16 cellular contexts compared by ENCODE assay signal in the genomic region with DNA sequence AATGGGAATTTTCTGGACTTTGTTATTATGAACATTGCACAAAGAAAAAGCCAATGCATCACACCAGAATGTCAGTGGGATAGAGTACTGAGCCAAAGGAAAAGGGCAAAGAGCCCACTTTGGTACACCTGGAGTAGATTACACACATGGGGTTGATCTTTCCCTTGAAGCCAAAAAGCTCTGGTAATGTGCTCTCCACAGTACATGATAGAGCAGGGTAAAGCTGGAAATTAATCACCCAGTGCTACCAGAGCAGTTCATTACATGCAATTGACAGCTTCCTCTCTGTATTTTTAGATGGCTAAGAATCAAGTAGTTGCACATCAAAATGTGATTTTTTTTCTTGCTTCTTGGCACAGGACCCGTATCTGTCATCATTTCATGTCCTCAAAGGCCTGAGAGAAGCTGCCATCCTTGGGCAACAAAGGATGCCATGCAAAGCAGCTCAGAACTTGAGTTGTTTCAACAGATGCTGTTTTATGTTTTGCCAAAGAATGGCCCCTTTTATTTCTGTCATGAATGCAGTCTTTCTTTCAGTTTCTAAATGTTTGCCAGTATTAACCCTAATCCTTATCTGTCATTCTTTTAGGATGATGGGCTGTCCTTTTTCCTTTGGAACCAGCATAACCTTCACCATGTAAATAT.
A peak's percentile ranks its signal among the peaks of the same experiment; 100 is the strongest.
DNase-seq lines count a peak whose midpoint lies in the region; ATAC-seq, FAIRE-seq and TF ChIP-seq lines count a peak whose summit lies in the region.
"Had no signal": no experiment of that assay in that cellular context is flagged by ENCODE, and none has a peak within 500 bp of the region (broad histone marks: within the 10 kb centered on the region; RNA-seq: fewer than 3 reads in every experiment).

No MANE protein-coding gene starts in this region.

- POLR2A ChIA-PET in GM12878 (lab: Charles Lee): no interaction called here

- H3K36me3 Mint-ChIP-seq in neural crest cell (ENCODE audit: low read depth): peaks cover 5% of the 10 kb centered on the region
- H3K36me3 Mint-ChIP-seq: CD8-positive, alpha-beta memory T cell had no signal

- no peak for TF ChIP-seq RAD21 in GM12878 (IDR thresholded peaks at IDR 0.05; ENCODE audit: insufficient read depth, low read depth, low read length)

- H3K4me1 Mint-ChIP-seq in neural crest cell: peaks cover 67% of the 10 kb centered on the region
- H3K4me1 Mint-ChIP-seq in stimulated activated naive CD8-positive, alpha-beta T cell treated with anti-CD3 and anti-CD28 coated beads, Interleukin-15, amount 100 ng/mL, for 72 hours: no peaks in the 10 kb centered on the region
- H3K4me1 Mint-ChIP-seq: CD8-positive, alpha-beta memory T cell had no signal

- intact Hi-C loops in GM12878 (cut with micrococcal nuclease; ENCODE audit: unreplicated experiment): no loop called here

- H3K36me3 ChIP-seq in GM12878 (ENCODE audit: control insufficient read depth in 2 of 2, insufficient read depth in 2 of 2, low read length in 1 of 2): no peaks in the 10 kb centered on the region

- peak overlapping the region; percentile 68 for H3K27ac Mint-ChIP-seq in neural crest cell (ENCODE audit: unreplicated experiment)
- H3K27ac Mint-ChIP-seq in stimulated activated naive CD8-positive, alpha-beta T cell treated with anti-CD3 and anti-CD28 coated beads, Interleukin-15, amount 100 ng/mL, for 72 hours: no peak overlapping the region
- H3K27ac Mint-ChIP-seq: activated T-helper 1 cell treated with anti-CD3 and anti-CD28 coated beads, Interleukin-12 subunit alpha, Interleukin-12 subunit beta, Interleukin-2, Interleukin-4 antibody, amounts not matched to agents 30 ng/mL and 10 ng/mL and 1 ng/mL, durations not matched to agents 14 hours and 24 hours and 36 hours; CD8-positive, alpha-beta memory T cell; HFFc6 had no signal

- TF ChIP-seq EP300 in GM12878 (IDR thresholded peaks at IDR 0.05; ENCODE audit: borderline replicate concordance in 1 of 2, control insufficient read depth in 1 of 2, low read depth in 2 of 2, low read length in 2 of 2): no peak

- H4K20me1 ChIP-seq in GM12878 (ENCODE audit: control insufficient read depth, insufficient read depth): no peaks in the 10 kb centered on the region

- peaks cover 4% of the 10 kb centered on the region for H3K9me3 Mint-ChIP-seq in neural crest cell
- H3K9me3 Mint-ChIP-seq in stimulated activated naive CD8-positive, alpha-beta T cell treated with anti-CD3 and anti-CD28 coated beads, Interleukin-15, amount 100 ng/mL, for 72 hours: peaks cover 4 to 8% of the 10 kb centered on the region in 2 donors
- H3K9me3 Mint-ChIP-seq: activated T-helper 1 cell treated with anti-CD3 and anti-CD28 coated beads, Interleukin-12 subunit alpha, Interleukin-12 subunit beta, Interleukin-2, Interleukin-4 antibody, amounts not matched to agents 30 ng/mL and 10 ng/mL and 1 ng/mL, durations not matched to agents 14 hours and 24 hours and 36 hours had no signal

- H3K27ac ChIP-seq in GM12878 (ENCODE audit: control insufficient read depth, insufficient read depth): no peak overlapping the region

- no peak for FAIRE-seq in GM12878 (lab: Jason Lieb, UNC)
- FAIRE-seq: endothelial cell of umbilical vein, GM12891, TTC549 had no signal

- no peaks in the 10 kb centered on the region for H3K4me1 ChIP-seq in GM12878 (ENCODE audit: control insufficient read depth, insufficient read depth, low read length)

- in situ Hi-C loops in GM12878 (cut with MboI) (no loop called here), GM13977 (cut with MboI; ENCODE audit: low pct_unique_long_range_greater_than_20kb, low sequenced_read_pairs, unreplicated experiment) (no loop called here)

- no peak overlapping the region for H3K4me3 ChIP-seq in GM12878
- H3K4me3 ChIP-seq: skin epidermis had no signal

- ATAC-seq in GM18505 (IDR thresholded peaks at IDR 0.05; ENCODE audit: unreplicated experiment) (peak; percentile 60), HG03139 (IDR thresholded peaks at IDR 0.05; ENCODE audit: unreplicated experiment) (peak; percentile 38), GM12878 (peak; percentile 77)
- ATAC-seq in stimulated activated naive CD8-positive, alpha-beta T cell treated with anti-CD3 and anti-CD28 coated beads, Interleukin-15, amount 100 ng/mL, for 72 hours: no peak
- ATAC-seq: left lobe of liver had no signal

- no peaks in the 10 kb centered on the region for H3K27me3 ChIP-seq in GM12878 (replicated peaks in 1 of 2; ENCODE audit: control insufficient read depth in 2 of 2, insufficient read depth in 2 of 2, low read length in 1 of 2)

- BruUV-seq in GM12878 (replicated peaks; lab: Mats Ljungman, UMichigan): no TSS peak

- CTCF ChIA-PET in GM12878 (lab: Yijun Ruan, JAX): interaction anchor here (0.7 to 1.3 kb wide), 3 partner anchors 10 to 45 kb away, joined by 3 to 5 read pairs (median 3); no protein-coding TSS in a partner anchor

- no peak overlapping the region for H3K4me3 Mint-ChIP-seq in neural crest cell
- H3K4me3 Mint-ChIP-seq in stimulated activated naive CD8-positive, alpha-beta T cell treated with anti-CD3 and anti-CD28 coated beads, Interleukin-15, amount 100 ng/mL, for 72 hours: no peak overlapping the region
- H3K4me3 Mint-ChIP-seq: activated T-helper 1 cell treated with anti-CD3 and anti-CD28 coated beads, Interleukin-12 subunit alpha, Interleukin-12 subunit beta, Interleukin-2, Interleukin-4 antibody, amounts not matched to agents 30 ng/mL and 10 ng/mL and 1 ng/mL, durations not matched to agents 14 hours and 24 hours and 36 hours; CD8-positive, alpha-beta memory T cell; HFFc6 had no signal

- DNase-seq in GM12878 (ENCODE audit: low read depth, low spot score) (peak; percentile 17), neural crest cell (ENCODE audit: low read depth, low spot score) (no peak), NCI-H82 treated with DMSO at 0.1 percent for 48 hours (lab: John Stamatoyannopoulos, UW; ENCODE audit: unreplicated experiment) (no peak), NCI-H2107 treated with DMSO at 0.1 percent for 48 hours (lab: John Stamatoyannopoulos, UW; ENCODE audit: unreplicated experiment) (no peak), GM13977 (ENCODE audit: low spot score) (no peak)
- DNase-seq in stimulated activated naive CD8-positive, alpha-beta T cell treated with anti-CD3 and anti-CD28 coated beads, Interleukin-15, amount 100 ng/mL, for 72 hours: no peak
- DNase-seq: CD8-positive, alpha-beta memory T cell; HFFc6 had no signal

- no peak for TF ChIP-seq POLR2A in GM18505 (IDR thresholded peaks at IDR 0.05; ENCODE audit: borderline replicate concordance, extremely low read depth, insufficient read depth, insufficient read length)
- no peak for TF ChIP-seq POLR2A in GM12878 (IDR thresholded peaks at IDR 0.05; ENCODE audit: low read depth, low read length)

- WGBS in GM12878 (ENCODE audit: insufficient coverage, insufficient replicate concordance, low lambda C conversion rate, missing lambda C conversion rate): 0% methylated on average over 1 of the region's 1 CpG

- no peaks in the 10 kb centered on the region for H3K27me3 Mint-ChIP-seq in neural crest cell (ENCODE audit: low read depth)
- no peaks in the 10 kb centered on the region for H3K27me3 Mint-ChIP-seq in stimulated activated naive CD8-positive, alpha-beta T cell treated with anti-CD3 and anti-CD28 coated beads, Interleukin-15, amount 100 ng/mL, for 72 hours
- H3K27me3 Mint-ChIP-seq: CD8-positive, alpha-beta memory T cell had no signal

- H3K4me2 ChIP-seq in GM12878 (ENCODE audit: control insufficient read depth, insufficient read depth): no peak overlapping the region

- H3K9ac ChIP-seq in GM12878 (ENCODE audit: control insufficient read depth, insufficient read depth, low read length): no peak overlapping the region

- SMC1A ChIA-PET in GM12878 (lab: Charles Lee; ENCODE audit: uncharacterized antibody, unreplicated experiment): interaction anchor here (0.7 to 1.8 kb wide), 12 partner anchors 9 to 1064 kb away, joined by 3 to 9 read pairs (median 4); a partner anchor contains a TSS

- TF ChIP-seq CTCF in GM12878 (IDR thresholded peaks at IDR 0.05 in 2 of 3, conservative IDR thresholded peaks at IDR 0.05 in 1 of 3; ENCODE audit: control insufficient read depth in 2 of 3, extremely low read depth in 1 of 3, insufficient read depth in 1 of 3, low read depth in 3 of 3, low read length in 3 of 3) (no peak), neural crest cell (conservative IDR thresholded peaks at IDR 0.05) (no peak), GM13977 (IDR thresholded peaks at IDR 0.05; ENCODE audit: extremely low read depth, insufficient read depth, missing control alignments) (no peak)

- H2AFZ ChIP-seq in GM12878 (ENCODE audit: control insufficient read depth, low read depth, low read length): no peak overlapping the region

- H3K79me2 ChIP-seq in GM12878 (ENCODE audit: control insufficient read depth, insufficient read depth, low read length): no peaks in the 10 kb centered on the region

- H3K9me3 ChIP-seq in GM12878 (replicated peaks; ENCODE audit: control insufficient read depth, insufficient read depth, low read length): no peaks in the 10 kb centered on the region

- RAD21 ChIA-PET in GM12878 (lab: Charles Lee; ENCODE audit: unreplicated experiment): interaction anchor here (0.7 to 0.8 kb wide), 2 partner anchors 295 to 509 kb away, joined by 3 read pairs; no protein-coding TSS in a partner anchor

TF ChIP-seq in GM12878, 131 proteins besides CTCF, POLR2A, EP300 and RAD21:
- TF ChIP-seq, protein P1, sequence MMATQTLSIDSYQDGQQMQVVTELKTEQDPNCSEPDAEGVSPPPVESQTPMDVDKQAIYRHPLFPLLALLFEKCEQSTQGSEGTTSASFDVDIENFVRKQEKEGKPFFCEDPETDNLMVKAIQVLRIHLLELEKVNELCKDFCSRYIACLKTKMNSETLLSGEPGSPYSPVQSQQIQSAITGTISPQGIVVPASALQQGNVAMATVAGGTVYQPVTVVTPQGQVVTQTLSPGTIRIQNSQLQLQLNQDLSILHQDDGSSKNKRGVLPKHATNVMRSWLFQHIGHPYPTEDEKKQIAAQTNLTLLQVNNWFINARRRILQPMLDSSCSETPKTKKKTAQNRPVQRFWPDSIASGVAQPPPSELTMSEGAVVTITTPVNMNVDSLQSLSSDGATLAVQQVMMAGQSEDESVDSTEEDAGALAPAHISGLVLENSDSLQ (IDR thresholded peaks at IDR 0.05): peak; percentile 33; the same call in 1 of the 2 replicates
- TF ChIP-seq PML (IDR thresholded peaks at IDR 0.05; ENCODE audit: low read length): no peak
